21 cellular contexts compared by ENCODE assay signal in genomic region chr7:69434350-69434749, GRCh38.
DNase-seq lines count a peak whose midpoint lies in the region; ATAC-seq and TF ChIP-seq lines count a peak whose summit lies in the region.
"Had no signal": no experiment of that assay in that cellular context is flagged by ENCODE, and none has a peak within 500 bp of the region (broad histone marks: within the 10 kb centered on the region; RNA-seq: fewer than 3 reads in every experiment).

No MANE protein-coding gene starts in this region.

- no peak for TF ChIP-seq CTCF in upper lobe of left lung (IDR thresholded peaks at IDR 0.05)
- TF ChIP-seq CTCF in transverse colon (IDR thresholded peaks at IDR 0.05): no peak
- no peak for TF ChIP-seq CTCF in lower leg skin (IDR thresholded peaks at IDR 0.05)
- TF ChIP-seq CTCF in PC-3 (conservative IDR thresholded peaks at IDR 0.05; ENCODE audit: low read depth, low read length): no peak

- intact Hi-C loops in transverse colon (cut with DNase I; ENCODE audit: low total_unique reads) (no loop called here), lower leg skin (cut with DNase I; ENCODE audit: low total_unique reads) (no loop called here), PC-3 (cut with micrococcal nuclease) (no loop called here)

- H3K4me1 ChIP-seq in GM23248 (ENCODE audit: insufficient read depth): peaks cover 4% of the 10 kb centered on the region
- H3K4me1 ChIP-seq in adipocyte (ENCODE audit: control insufficient read depth, insufficient read depth, low read length): peaks cover 30% of the 10 kb centered on the region
- H3K4me1 ChIP-seq in upper lobe of left lung: peaks cover 10 to 15% (median 13%) of the 10 kb centered on the region in 4 donors
- peaks cover 0 to 17% (median 2%) of the 10 kb centered on the region in 4 donors for H3K4me1 ChIP-seq in transverse colon
- no peaks in the 10 kb centered on the region for H3K4me1 ChIP-seq in PC-3 (ENCODE audit: insufficient read depth, low read length)

- POLR2A ChIA-PET in PC-3 (lab: Charles Lee; ENCODE audit: unreplicated experiment): no interaction called here

- H3F3A ChIP-seq in GM23248 (ENCODE audit: insufficient read depth) (0 out of 2 replicates have a peak, but pooled peaks cover 6% of the 10 kb centered on the region), PC-3 (ENCODE audit: low read length, unreplicated experiment) (no peaks in the 10 kb centered on the region)

- H3K79me2 ChIP-seq in GM23248 (ENCODE audit: insufficient read depth) (no peaks in the 10 kb centered on the region), PC-3 (ENCODE audit: low read length) (no peaks in the 10 kb centered on the region)

- TF ChIP-seq POLR2A in upper lobe of left lung (IDR thresholded peaks at IDR 0.05) (no peak), transverse colon (IDR thresholded peaks at IDR 0.05) (no peak), lower leg skin (IDR thresholded peaks at IDR 0.05) (no peak)

- no peak for TF ChIP-seq EP300 in upper lobe of left lung (IDR thresholded peaks at IDR 0.05)
- no peak for TF ChIP-seq EP300 in transverse colon (IDR thresholded peaks at IDR 0.05; ENCODE audit: low read depth)

- BruUV-seq in PC-3 (replicated peaks; lab: Mats Ljungman, UMichigan): no TSS peak

- H3K4me2 ChIP-seq in GM23248 (ENCODE audit: unreplicated experiment): peak overlapping the region; percentile 18
- no peak overlapping the region for H3K4me2 ChIP-seq in PC-3 (ENCODE audit: low read length)
- H3K4me2 ChIP-seq: SK-N-SH had no signal

- H4K20me1 ChIP-seq in GM23248 (ENCODE audit: insufficient read depth) (no peaks in the 10 kb centered on the region), PC-3 (ENCODE audit: low read length) (no peaks in the 10 kb centered on the region)

- H3K27me3 ChIP-seq in GM23248 (replicated peaks; ENCODE audit: insufficient read depth) (no peaks in the 10 kb centered on the region), adipocyte (replicated peaks; ENCODE audit: control insufficient read depth, insufficient read depth, low read length) (no peaks in the 10 kb centered on the region), upper lobe of left lung (no peaks in the 10 kb centered on the region), transverse colon (no peaks in the 10 kb centered on the region), PC-3 (ENCODE audit: low read length) (no peaks in the 10 kb centered on the region)
- H3K27me3 ChIP-seq: cardiac muscle cell, Peyer's patch, right atrium auricular region had no signal

- H2AFZ ChIP-seq in GM23248 (0 out of 2 replicates have a peak overlapping the region, but pooled peaks have one; percentile 16), PC-3 (ENCODE audit: low read length) (no peak overlapping the region)

- 14 to 18% methylated on average over 5 of the region's 5 CpGs for WGBS in GM23248 (ENCODE audit: low coverage in 1 of 2, low lambda C conversion rate in 2 of 2, missing lambda C conversion rate in 2 of 2), 2 experiments
- 65 to 79% methylated on average over 5 of the region's 5 CpGs for WGBS in upper lobe of left lung, 2 donors
- WGBS in transverse colon (ENCODE audit: low coverage in 1 of 2), 2 donors: 50 to 77% methylated on average over 1 to 5 of the region's 5 CpGs
- 50 to 74% methylated on average over 5 of the region's 5 CpGs for WGBS in lower leg skin, 2 donors

- CTCF ChIA-PET in PC-3 (lab: Charles Lee): no interaction called here

- H3K9ac ChIP-seq in GM23248: no peak overlapping the region
- H3K9ac ChIP-seq in adipocyte (ENCODE audit: low read length): no peak overlapping the region
- H3K9ac ChIP-seq in PC-3 (ENCODE audit: low read length): no peak overlapping the region
- H3K9ac ChIP-seq: SK-N-SH had no signal

- H3K9me3 ChIP-seq in GM23248 (ENCODE audit: low read depth): no peaks in the 10 kb centered on the region
- H3K9me3 ChIP-seq in adipocyte (ENCODE audit: control insufficient read depth, low read length): no peaks in the 10 kb centered on the region
- H3K9me3 ChIP-seq in upper lobe of left lung: no peaks in the 10 kb centered on the region
- H3K9me3 ChIP-seq in transverse colon: no peaks in the 10 kb centered on the region
- H3K9me3 ChIP-seq in PC-3 (ENCODE audit: low read length): no peaks in the 10 kb centered on the region
- H3K9me3 ChIP-seq: Peyer's patch, right atrium auricular region, SK-N-SH had no signal

- DNase-seq in Caki2 (ENCODE audit: low read depth): peak; percentile 22
- peak; percentile 65 for DNase-seq in GM23248
- DNase-seq in adipocyte (ENCODE audit: low read depth): peak; percentile 81
- DNase-seq in non-pigmented ciliary epithelial cell (ENCODE audit: low read depth): peak; percentile 9
- DNase-seq in upper lobe of left lung: no peak
- no peak for DNase-seq in transverse colon
- no peak for DNase-seq in lower leg skin (ENCODE audit: low spot score in 2 of 2)
- DNase-seq in PC-3: no peak
- DNase-seq: activated CD4-positive, alpha-beta T cell treated with anti-CD3 and anti-CD28 coated beads for 1 hour; activated naive CD8-positive, alpha-beta T cell treated with anti-CD3 and anti-CD28 coated beads, Interleukin-2, amount 50 U/mL, for 24 hours; KG1; left ventricle myocardium superior; NCI-H82; Peyer's patch; SK-N-SH; stimulated activated CD4-positive, alpha-beta T cell treated with anti-CD3 and anti-CD28 coated beads, Interleukin-15, amount 100 ng/mL, for 24 hours; stimulated activated naive CD4-positive, alpha-beta T cell treated with Interleukin-2 at 50 U/mL for 16 hours; T1000 had no signal

- no peak overlapping the region for H3K4me3 ChIP-seq in GM23248
- H3K4me3 ChIP-seq in adipocyte (ENCODE audit: low read length): no peak overlapping the region
- H3K4me3 ChIP-seq in upper lobe of left lung: no peak overlapping the region
- H3K4me3 ChIP-seq in transverse colon: no peak overlapping the region
- no peak overlapping the region for H3K4me3 ChIP-seq in lower leg skin (ENCODE audit: low read depth, poor library complexity, severe bottlenecking)
- no peak overlapping the region for H3K4me3 ChIP-seq in PC-3 (ENCODE audit: low read length)
- H3K4me3 ChIP-seq: cardiac muscle cell, Peyer's patch, right atrium auricular region had no signal

- in situ Hi-C loops in Caki2 (cut with HindIII; ENCODE audit: low pct_unique_long_range_greater_than_20kb, low sequenced_read_pairs) (no loop called here), GM23248 (cut with MboI) (no loop called here), transverse colon (cut with MboI; ENCODE audit: low pct_ligation_motif_present in 1 of 4, low pct_unique_long_range_greater_than_20kb in 1 of 4, low sequenced_read_pairs in 3 of 4) (no loop called here)

- no peaks in the 10 kb centered on the region for H3K36me3 ChIP-seq in GM23248 (ENCODE audit: low read depth)
- H3K36me3 ChIP-seq in adipocyte (ENCODE audit: control insufficient read depth, insufficient read depth, low read length, severe bottlenecking): no peaks in the 10 kb centered on the region
- H3K36me3 ChIP-seq in upper lobe of left lung: no peaks in the 10 kb centered on the region
- H3K36me3 ChIP-seq in transverse colon: no peaks in the 10 kb centered on the region
- no peaks in the 10 kb centered on the region for H3K36me3 ChIP-seq in PC-3 (ENCODE audit: low read depth, low read length)
- H3K36me3 ChIP-seq: cardiac muscle cell, Peyer's patch, right atrium auricular region had no signal

- H3K9me2 ChIP-seq in GM23248 (ENCODE audit: insufficient read depth) (no peaks in the 10 kb centered on the region), PC-3 (replicated peaks; ENCODE audit: low read length) (no peaks in the 10 kb centered on the region)
- H3K9me2 ChIP-seq: SK-N-SH had no signal

- H3K27ac ChIP-seq in GM23248 (peak overlapping the region; percentile 43), upper lobe of left lung (no peak overlapping the region), transverse colon (no peak overlapping the region), PC-3 (ENCODE audit: low read length) (no peak overlapping the region)
- H3K27ac ChIP-seq: cardiac muscle cell, Peyer's patch, right atrium auricular region had no signal

- ATAC-seq in upper lobe of left lung (ENCODE audit: low FRiP score in 2 of 2) (no peak), PC-3 (no peak)
- ATAC-seq: activated naive CD8-positive, alpha-beta T cell treated with anti-CD3 and anti-CD28 coated beads, Interleukin-2, amount 50 U/mL, for 24 hours; HCT116; left ventricle myocardium superior had no signal

Comparison
In these comparisons a context has a peak if more than half of its experiments do, and no peak if none do; other contexts are left out.
1. DNase-seq: peak in Caki2 (single experiment), GM23248 (single experiment), adipocyte (single experiment) and non-pigmented ciliary epithelial cell (single experiment); none in upper lobe of left lung (0 of 2), transverse colon (single experiment), lower leg skin (0 of 2) and PC-3 (single experiment).